In genomic region chr12:53182836-53183235, GRCh38 we compare ENCODE assay signal across 1 cellular context.
TF ChIP-seq lines count a peak whose summit lies in the region.

No MANE protein-coding gene starts in this region.

TF ChIP-seq in GM23338, 12 proteins besides CTCF, POLR2A, EP300 and RAD21 (continued from another document):
- TF ChIP-seq, protein P1, sequence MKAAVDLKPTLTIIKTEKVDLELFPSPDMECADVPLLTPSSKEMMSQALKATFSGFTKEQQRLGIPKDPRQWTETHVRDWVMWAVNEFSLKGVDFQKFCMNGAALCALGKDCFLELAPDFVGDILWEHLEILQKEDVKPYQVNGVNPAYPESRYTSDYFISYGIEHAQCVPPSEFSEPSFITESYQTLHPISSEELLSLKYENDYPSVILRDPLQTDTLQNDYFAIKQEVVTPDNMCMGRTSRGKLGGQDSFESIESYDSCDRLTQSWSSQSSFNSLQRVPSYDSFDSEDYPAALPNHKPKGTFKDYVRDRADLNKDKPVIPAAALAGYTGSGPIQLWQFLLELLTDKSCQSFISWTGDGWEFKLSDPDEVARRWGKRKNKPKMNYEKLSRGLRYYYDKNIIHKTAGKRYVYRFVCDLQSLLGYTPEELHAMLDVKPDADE (IDR thresholded peaks at IDR 0.05) = no peak
- TF ChIP-seq EZH2phosphoT487 (IDR thresholded peaks at IDR 0.05; ENCODE audit: unreplicated experiment) (no peak), JUNB (IDR thresholded peaks at IDR 0.05; ENCODE audit: unreplicated experiment) (no peak), NANOG (IDR thresholded peaks at IDR 0.05; ENCODE audit: borderline replicate concordance) (no peak), STAT1 (IDR thresholded peaks at IDR 0.05; ENCODE audit: unreplicated experiment) (no peak), ZNF331 (CRISPR knock-in tag; IDR thresholded peaks at IDR 0.05; ENCODE audit: low read depth) (no peak), CREB1 (CRISPR knock-in tag; IDR thresholded peaks at IDR 0.05; ENCODE audit: low read depth) (no peak)
- TF ChIP-seq, protein P2, sequence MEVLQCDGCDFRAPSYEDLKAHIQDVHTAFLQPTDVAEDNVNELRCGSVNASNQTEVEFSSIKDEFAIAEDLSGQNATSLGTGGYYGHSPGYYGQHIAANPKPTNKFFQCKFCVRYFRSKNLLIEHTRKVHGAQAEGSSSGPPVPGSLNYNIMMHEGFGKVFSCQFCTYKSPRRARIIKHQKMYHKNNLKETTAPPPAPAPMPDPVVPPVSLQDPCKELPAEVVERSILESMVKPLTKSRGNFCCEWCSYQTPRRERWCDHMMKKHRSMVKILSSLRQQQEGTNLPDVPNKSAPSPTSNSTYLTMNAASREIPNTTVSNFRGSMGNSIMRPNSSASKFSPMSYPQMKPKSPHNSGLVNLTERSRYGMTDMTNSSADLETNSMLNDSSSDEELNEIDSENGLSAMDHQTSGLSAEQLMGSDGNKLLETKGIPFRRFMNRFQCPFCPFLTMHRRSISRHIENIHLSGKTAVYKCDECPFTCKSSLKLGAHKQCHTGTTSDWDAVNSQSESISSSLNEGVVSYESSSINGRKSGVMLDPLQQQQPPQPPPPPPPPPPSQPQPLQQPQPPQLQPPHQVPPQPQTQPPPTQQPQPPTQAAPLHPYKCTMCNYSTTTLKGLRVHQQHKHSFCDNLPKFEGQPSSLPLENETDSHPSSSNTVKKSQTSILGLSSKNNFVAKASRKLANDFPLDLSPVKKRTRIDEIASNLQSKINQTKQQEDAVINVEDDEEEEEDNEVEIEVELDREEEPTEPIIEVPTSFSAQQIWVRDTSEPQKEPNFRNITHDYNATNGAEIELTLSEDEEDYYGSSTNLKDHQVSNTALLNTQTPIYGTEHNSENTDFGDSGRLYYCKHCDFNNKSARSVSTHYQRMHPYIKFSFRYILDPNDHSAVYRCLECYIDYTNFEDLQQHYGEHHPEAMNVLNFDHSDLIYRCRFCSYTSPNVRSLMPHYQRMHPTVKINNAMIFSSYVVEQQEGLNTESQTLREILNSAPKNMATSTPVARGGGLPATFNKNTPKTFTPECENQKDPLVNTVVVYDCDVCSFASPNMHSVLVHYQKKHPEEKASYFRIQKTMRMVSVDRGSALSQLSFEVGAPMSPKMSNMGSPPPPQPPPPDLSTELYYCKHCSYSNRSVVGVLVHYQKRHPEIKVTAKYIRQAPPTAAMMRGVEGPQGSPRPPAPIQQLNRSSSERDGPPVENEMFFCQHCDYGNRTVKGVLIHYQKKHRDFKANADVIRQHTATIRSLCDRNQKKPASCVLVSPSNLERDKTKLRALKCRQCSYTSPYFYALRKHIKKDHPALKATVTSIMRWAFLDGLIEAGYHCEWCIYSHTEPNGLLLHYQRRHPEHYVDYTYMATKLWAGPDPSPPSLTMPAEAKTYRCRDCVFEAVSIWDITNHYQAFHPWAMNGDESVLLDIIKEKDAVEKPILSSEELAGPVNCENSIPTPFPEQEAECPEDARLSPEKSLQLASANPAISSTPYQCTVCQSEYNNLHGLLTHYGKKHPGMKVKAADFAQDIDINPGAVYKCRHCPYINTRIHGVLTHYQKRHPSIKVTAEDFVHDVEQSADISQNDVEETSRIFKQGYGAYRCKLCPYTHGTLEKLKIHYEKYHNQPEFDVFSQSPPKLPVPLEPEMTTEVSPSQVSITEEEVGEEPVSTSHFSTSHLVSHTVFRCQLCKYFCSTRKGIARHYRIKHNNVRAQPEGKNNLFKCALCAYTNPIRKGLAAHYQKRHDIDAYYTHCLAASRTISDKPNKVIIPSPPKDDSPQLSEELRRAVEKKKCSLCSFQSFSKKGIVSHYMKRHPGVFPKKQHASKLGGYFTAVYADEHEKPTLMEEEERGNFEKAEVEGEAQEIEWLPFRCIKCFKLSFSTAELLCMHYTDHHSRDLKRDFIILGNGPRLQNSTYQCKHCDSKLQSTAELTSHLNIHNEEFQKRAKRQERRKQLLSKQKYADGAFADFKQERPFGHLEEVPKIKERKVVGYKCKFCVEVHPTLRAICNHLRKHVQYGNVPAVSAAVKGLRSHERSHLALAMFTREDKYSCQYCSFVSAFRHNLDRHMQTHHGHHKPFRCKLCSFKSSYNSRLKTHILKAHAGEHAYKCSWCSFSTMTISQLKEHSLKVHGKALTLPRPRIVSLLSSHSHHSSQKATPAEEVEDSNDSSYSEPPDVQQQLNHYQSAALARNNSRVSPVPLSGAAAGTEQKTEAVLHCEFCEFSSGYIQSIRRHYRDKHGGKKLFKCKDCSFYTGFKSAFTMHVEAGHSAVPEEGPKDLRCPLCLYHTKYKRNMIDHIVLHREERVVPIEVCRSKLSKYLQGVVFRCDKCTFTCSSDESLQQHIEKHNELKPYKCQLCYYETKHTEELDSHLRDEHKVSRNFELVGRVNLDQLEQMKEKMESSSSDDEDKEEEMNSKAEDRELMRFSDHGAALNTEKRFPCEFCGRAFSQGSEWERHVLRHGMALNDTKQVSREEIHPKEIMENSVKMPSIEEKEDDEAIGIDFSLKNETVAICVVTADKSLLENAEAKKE (CRISPR knock-in tag; IDR thresholded peaks at IDR 0.05) = no peak
